Comparison of ENCODE assay signal across 14 cellular contexts in the genomic region with DNA sequence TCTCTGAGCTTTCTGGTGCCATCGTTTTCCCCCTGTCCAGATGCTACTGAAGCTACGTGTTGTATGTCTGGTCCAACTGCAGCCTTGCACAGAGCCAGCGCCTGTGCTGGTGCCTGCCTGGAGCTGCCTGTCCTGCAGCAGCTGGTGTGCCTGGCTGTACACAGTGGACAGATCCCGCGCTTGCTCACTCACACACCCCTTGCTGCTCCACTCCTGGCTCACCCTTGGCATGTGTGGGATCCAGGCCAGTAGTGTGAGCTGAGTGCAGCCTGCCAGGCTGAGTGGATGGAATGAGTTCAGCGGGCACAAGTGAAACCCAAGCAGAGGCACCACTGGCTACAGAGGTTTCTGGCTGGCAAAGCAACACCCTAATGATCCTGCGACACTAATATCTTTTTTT. TPM values are rescaled to one million over a fixed set of nuclear protein-coding genes. Genes with fewer than 3 reads are reported as not detected.
DNase-seq lines count a peak whose midpoint lies in the region; ATAC-seq and TF ChIP-seq lines count a peak whose summit lies in the region.
"Had no signal": no experiment of that assay in that cellular context is flagged by ENCODE, and none has a peak within 500 bp of the region (broad histone marks: within the 10 kb centered on the region; RNA-seq: fewer than 3 reads in every experiment).

No MANE protein-coding gene starts in this region.

- no peaks in the 10 kb centered on the region for H3K9me3 ChIP-seq in upper lobe of right lung

- H3K4me1 ChIP-seq in upper lobe of right lung: no peaks in the 10 kb centered on the region

- in situ Hi-C loops in ACHN (cut with HindIII; ENCODE audit: low pct_ligation_motif_present, low pct_unique_long_range_greater_than_20kb, low sequenced_read_pairs): no loop called here

- no peak for TF ChIP-seq CTCF in neural crest cell (conservative IDR thresholded peaks at IDR 0.05)
- TF ChIP-seq CTCF in upper lobe of right lung (IDR thresholded peaks at IDR 0.05): no peak

- H3K9me3 Mint-ChIP-seq in neural crest cell: peaks cover 7% of the 10 kb centered on the region

- peaks cover 33% of the 10 kb centered on the region for H3K36me3 Mint-ChIP-seq in neural crest cell (ENCODE audit: low read depth)

- DNase-seq in DMS 273 (lab: John Stamatoyannopoulos, UW; ENCODE audit: unreplicated experiment) (peak; percentile 10), DMS 273 treated with DMSO at 0.1 percent for 48 hours (lab: John Stamatoyannopoulos, UW) (no peak), cardiac septum (ENCODE audit: low spot score) (peak; percentile 80), neural crest cell (ENCODE audit: low read depth, low spot score) (no peak), upper lobe of right lung (peak; percentile 70), ACHN (no peak), NCI-H2029 (lab: John Stamatoyannopoulos, UW) (no peak)
- DNase-seq: Calu3, mesendoderm, NCI-H1694 had no signal

- peak overlapping the region; percentile 79 for H3K27ac Mint-ChIP-seq in neural crest cell (ENCODE audit: unreplicated experiment)
- H3K27ac Mint-ChIP-seq: WTC11 had no signal

- H3K27me3 Mint-ChIP-seq in neural crest cell (ENCODE audit: low read depth): no peaks in the 10 kb centered on the region

- no peak overlapping the region for H3K27ac ChIP-seq in upper lobe of right lung
- H3K27ac ChIP-seq: 22Rv1, SK-N-MC had no signal

- no peak overlapping the region for H3K4me3 Mint-ChIP-seq in neural crest cell
- H3K4me3 Mint-ChIP-seq: WTC11 had no signal

- ATAC-seq in upper lobe of right lung: peak; percentile 92
- no peak for ATAC-seq in HG02763 (IDR thresholded peaks at IDR 0.05; ENCODE audit: unreplicated experiment)
- ATAC-seq: WTC11 had no signal

- H3K36me3 ChIP-seq in upper lobe of right lung: no peaks in the 10 kb centered on the region

- intact Hi-C loops in cardiac septum (cut with DNase I) (loop anchor here (5.0 kb wide), 1 partner anchor 41 kb away; a partner anchor contains a TSS), upper lobe of right lung (cut with DNase I) (no loop called here)

- peaks cover 12% of the 10 kb centered on the region for H3K4me1 Mint-ChIP-seq in neural crest cell
- H3K4me1 Mint-ChIP-seq: WTC11 had no signal

- H3K27me3 ChIP-seq in upper lobe of right lung: no peaks in the 10 kb centered on the region

- H3K4me3 ChIP-seq in upper lobe of right lung: no peak overlapping the region
- H3K4me3 ChIP-seq: SK-N-MC had no signal

RNA-seq across cellular contexts. Expression of a gene that starts 40.4 kb away (rescaled TPM):
- total RNA-seq in cardiac septum: 20.0 TPM
- total RNA-seq in neural crest cell: 25.4 and 28.4 TPM in 2 replicates
- total RNA-seq in upper lobe of right lung: 33.6 TPM

Comparison
In these comparisons a context has a peak if more than half of its experiments do, and no peak if none do; other contexts are left out.
1. DNase-seq: peak in DMS 273 (single experiment), cardiac septum (single experiment) and upper lobe of right lung (single experiment); none in DMS 273 treated with DMSO at 0.1 percent for 48 hours (single experiment), neural crest cell (single experiment), ACHN (single experiment) and NCI-H2029 (single experiment).